In the genomic region with DNA sequence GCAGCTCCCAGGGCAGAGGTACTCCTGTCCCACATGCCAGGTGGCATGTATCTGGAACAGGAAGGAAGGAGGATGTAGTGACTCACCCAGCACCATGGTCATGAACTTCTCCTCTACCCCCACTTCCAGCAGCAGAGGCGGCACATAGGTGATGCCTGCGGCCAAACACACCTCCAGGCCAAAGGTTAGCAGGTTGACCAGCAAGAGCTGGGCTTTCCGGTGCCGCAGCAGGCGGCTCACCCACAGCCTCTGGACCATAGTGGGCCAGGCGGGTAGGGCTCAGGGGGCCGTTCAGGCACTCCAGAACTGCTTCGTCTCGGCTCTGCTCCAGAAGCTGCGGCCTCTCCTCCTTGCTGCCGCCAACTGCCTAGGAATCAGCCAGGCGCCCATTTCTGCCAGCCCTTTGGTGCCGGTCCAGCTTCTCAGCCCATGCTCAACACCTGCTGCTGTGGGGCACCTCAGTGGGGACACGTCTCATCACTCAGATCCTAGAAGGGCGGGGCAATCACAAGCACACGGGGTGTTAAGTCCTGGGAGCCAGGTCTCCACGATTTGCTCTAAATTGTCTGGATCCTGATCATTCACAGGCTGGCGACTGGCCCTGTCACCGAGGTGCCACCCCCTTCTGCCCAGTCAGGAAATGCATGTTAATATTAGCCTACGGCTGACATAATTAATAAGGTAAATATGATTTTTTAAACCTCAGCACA, we compare ENCODE assay signal across 1 cellular context.
TF ChIP-seq lines count a peak whose summit lies in the region.

No MANE protein-coding gene starts in this region.

TF ChIP-seq in HepG2, 621 proteins besides CTCF, POLR2A, EP300 and RAD21 (continued from another document):
- TF ChIP-seq, protein P1, sequence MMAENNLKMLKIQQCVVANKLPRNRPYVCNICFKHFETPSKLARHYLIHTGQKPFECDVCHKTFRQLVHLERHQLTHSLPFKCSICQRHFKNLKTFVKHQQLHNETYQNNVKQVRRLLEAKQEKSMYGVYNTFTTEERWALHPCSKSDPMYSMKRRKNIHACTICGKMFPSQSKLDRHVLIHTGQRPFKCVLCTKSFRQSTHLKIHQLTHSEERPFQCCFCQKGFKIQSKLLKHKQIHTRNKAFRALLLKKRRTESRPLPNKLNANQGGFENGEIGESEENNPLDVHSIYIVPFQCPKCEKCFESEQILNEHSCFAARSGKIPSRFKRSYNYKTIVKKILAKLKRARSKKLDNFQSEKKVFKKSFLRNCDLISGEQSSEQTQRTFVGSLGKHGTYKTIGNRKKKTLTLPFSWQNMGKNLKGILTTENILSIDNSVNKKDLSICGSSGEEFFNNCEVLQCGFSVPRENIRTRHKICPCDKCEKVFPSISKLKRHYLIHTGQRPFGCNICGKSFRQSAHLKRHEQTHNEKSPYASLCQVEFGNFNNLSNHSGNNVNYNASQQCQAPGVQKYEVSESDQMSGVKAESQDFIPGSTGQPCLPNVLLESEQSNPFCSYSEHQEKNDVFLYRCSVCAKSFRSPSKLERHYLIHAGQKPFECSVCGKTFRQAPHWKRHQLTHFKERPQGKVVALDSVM (CRISPR knock-in tag; IDR thresholded peaks at IDR 0.05) = no peak
- TF ChIP-seq NFRKB (IDR thresholded peaks at IDR 0.05) = no peak
- TF ChIP-seq HDAC2 (CRISPR knock-in tag; IDR thresholded peaks at IDR 0.05) = peak; percentile 37; the same call in 1 of the 2 replicates
- TF ChIP-seq HNRNPL (IDR thresholded peaks at IDR 0.05; ENCODE audit: low read depth, low read length) = peak; percentile 82
- TF ChIP-seq ZNF562 (CRISPR knock-in tag; IDR thresholded peaks at IDR 0.05; ENCODE audit: borderline replicate concordance) = no peak
- TF ChIP-seq, protein P2, sequence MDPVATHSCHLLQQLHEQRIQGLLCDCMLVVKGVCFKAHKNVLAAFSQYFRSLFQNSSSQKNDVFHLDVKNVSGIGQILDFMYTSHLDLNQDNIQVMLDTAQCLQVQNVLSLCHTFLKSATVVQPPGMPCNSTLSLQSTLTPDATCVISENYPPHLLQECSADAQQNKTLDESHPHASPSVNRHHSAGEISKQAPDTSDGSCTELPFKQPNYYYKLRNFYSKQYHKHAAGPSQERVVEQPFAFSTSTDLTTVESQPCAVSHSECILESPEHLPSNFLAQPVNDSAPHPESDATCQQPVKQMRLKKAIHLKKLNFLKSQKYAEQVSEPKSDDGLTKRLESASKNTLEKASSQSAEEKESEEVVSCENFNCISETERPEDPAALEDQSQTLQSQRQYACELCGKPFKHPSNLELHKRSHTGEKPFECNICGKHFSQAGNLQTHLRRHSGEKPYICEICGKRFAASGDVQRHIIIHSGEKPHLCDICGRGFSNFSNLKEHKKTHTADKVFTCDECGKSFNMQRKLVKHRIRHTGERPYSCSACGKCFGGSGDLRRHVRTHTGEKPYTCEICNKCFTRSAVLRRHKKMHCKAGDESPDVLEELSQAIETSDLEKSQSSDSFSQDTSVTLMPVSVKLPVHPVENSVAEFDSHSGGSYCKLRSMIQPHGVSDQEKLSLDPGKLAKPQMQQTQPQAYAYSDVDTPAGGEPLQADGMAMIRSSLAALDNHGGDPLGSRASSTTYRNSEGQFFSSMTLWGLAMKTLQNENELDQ (CRISPR knock-in tag; IDR thresholded peaks at IDR 0.05; ENCODE audit: borderline replicate concordance) = no peak
- TF ChIP-seq POLR2AphosphoS2 (IDR thresholded peaks at IDR 0.05; ENCODE audit: low read depth, low read length) = no peak
- no peak for TF ChIP-seq SP140L (CRISPR knock-in tag; IDR thresholded peaks at IDR 0.05; ENCODE audit: borderline replicate concordance)
- peak; percentile 91; the same call in 1 of the 2 replicates for TF ChIP-seq RXRA (CRISPR knock-in tag; IDR thresholded peaks at IDR 0.05)
- TF ChIP-seq ZNF709 (CRISPR knock-in tag; IDR thresholded peaks at IDR 0.05) = no peak
- TF ChIP-seq, protein P3, sequence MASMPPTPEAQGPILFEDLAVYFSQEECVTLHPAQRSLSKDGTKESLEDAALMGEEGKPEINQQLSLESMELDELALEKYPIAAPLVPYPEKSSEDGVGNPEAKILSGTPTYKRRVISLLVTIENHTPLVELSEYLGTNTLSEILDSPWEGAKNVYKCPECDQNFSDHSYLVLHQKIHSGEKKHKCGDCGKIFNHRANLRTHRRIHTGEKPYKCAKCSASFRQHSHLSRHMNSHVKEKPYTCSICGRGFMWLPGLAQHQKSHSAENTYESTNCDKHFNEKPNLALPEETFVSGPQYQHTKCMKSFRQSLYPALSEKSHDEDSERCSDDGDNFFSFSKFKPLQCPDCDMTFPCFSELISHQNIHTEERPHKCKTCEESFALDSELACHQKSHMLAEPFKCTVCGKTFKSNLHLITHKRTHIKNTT (CRISPR knock-in tag; IDR thresholded peaks at IDR 0.05) = no peak
- no peak for TF ChIP-seq ZNF138 (CRISPR knock-in tag; IDR thresholded peaks at IDR 0.05; ENCODE audit: low read depth)
- peak; percentile 91 for TF ChIP-seq RXRB (CRISPR knock-in tag; IDR thresholded peaks at IDR 0.05; ENCODE audit: borderline replicate concordance)
- TF ChIP-seq, protein P4, sequence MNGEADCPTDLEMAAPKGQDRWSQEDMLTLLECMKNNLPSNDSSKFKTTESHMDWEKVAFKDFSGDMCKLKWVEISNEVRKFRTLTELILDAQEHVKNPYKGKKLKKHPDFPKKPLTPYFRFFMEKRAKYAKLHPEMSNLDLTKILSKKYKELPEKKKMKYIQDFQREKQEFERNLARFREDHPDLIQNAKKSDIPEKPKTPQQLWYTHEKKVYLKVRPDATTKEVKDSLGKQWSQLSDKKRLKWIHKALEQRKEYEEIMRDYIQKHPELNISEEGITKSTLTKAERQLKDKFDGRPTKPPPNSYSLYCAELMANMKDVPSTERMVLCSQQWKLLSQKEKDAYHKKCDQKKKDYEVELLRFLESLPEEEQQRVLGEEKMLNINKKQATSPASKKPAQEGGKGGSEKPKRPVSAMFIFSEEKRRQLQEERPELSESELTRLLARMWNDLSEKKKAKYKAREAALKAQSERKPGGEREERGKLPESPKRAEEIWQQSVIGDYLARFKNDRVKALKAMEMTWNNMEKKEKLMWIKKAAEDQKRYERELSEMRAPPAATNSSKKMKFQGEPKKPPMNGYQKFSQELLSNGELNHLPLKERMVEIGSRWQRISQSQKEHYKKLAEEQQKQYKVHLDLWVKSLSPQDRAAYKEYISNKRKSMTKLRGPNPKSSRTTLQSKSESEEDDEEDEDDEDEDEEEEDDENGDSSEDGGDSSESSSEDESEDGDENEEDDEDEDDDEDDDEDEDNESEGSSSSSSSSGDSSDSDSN (CRISPR knock-in tag; IDR thresholded peaks at IDR 0.05) = peak; percentile 54
- TF ChIP-seq ZNF550 (CRISPR knock-in tag; IDR thresholded peaks at IDR 0.05; ENCODE audit: borderline replicate concordance) = no peak
- TF ChIP-seq PHF8 (CRISPR knock-in tag; IDR thresholded peaks at IDR 0.05) = no peak
- TF ChIP-seq, protein P5, sequence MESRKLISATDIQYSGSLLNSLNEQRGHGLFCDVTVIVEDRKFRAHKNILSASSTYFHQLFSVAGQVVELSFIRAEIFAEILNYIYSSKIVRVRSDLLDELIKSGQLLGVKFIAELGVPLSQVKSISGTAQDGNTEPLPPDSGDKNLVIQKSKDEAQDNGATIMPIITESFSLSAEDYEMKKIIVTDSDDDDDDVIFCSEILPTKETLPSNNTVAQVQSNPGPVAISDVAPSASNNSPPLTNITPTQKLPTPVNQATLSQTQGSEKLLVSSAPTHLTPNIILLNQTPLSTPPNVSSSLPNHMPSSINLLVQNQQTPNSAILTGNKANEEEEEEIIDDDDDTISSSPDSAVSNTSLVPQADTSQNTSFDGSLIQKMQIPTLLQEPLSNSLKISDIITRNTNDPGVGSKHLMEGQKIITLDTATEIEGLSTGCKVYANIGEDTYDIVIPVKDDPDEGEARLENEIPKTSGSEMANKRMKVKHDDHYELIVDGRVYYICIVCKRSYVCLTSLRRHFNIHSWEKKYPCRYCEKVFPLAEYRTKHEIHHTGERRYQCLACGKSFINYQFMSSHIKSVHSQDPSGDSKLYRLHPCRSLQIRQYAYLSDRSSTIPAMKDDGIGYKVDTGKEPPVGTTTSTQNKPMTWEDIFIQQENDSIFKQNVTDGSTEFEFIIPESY (CRISPR knock-in tag; IDR thresholded peaks at IDR 0.05) = no peak
- TF ChIP-seq, protein P6, sequence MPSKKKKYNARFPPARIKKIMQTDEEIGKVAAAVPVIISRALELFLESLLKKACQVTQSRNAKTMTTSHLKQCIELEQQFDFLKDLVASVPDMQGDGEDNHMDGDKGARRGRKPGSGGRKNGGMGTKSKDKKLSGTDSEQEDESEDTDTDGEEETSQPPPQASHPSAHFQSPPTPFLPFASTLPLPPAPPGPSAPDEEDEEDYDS (CRISPR knock-in tag; IDR thresholded peaks at IDR 0.05) = no peak
- TF ChIP-seq, protein P7, sequence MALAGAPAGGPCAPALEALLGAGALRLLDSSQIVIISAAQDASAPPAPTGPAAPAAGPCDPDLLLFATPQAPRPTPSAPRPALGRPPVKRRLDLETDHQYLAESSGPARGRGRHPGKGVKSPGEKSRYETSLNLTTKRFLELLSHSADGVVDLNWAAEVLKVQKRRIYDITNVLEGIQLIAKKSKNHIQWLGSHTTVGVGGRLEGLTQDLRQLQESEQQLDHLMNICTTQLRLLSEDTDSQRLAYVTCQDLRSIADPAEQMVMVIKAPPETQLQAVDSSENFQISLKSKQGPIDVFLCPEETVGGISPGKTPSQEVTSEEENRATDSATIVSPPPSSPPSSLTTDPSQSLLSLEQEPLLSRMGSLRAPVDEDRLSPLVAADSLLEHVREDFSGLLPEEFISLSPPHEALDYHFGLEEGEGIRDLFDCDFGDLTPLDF (CRISPR knock-in tag; IDR thresholded peaks at IDR 0.05) = no peak
- TF ChIP-seq, protein P8, sequence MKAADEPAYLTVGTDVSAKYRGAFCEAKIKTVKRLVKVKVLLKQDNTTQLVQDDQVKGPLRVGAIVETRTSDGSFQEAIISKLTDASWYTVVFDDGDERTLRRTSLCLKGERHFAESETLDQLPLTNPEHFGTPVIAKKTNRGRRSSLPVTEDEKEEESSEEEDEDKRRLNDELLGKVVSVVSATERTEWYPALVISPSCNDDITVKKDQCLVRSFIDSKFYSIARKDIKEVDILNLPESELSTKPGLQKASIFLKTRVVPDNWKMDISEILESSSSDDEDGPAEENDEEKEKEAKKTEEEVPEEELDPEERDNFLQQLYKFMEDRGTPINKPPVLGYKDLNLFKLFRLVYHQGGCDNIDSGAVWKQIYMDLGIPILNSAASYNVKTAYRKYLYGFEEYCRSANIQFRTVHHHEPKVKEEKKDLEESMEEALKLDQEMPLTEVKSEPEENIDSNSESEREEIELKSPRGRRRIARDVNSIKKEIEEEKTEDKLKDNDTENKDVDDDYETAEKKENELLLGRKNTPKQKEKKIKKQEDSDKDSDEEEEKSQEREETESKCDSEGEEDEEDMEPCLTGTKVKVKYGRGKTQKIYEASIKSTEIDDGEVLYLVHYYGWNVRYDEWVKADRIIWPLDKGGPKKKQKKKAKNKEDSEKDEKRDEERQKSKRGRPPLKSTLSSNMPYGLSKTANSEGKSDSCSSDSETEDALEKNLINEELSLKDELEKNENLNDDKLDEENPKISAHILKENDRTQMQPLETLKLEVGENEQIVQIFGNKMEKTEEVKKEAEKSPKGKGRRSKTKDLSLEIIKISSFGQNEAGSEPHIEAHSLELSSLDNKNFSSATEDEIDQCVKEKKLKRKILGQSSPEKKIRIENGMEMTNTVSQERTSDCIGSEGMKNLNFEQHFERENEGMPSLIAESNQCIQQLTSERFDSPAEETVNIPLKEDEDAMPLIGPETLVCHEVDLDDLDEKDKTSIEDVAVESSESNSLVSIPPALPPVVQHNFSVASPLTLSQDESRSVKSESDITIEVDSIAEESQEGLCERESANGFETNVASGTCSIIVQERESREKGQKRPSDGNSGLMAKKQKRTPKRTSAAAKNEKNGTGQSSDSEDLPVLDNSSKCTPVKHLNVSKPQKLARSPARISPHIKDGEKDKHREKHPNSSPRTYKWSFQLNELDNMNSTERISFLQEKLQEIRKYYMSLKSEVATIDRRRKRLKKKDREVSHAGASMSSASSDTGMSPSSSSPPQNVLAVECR (CRISPR knock-in tag; IDR thresholded peaks at IDR 0.05; ENCODE audit: borderline replicate concordance) = 0 out of 2 replicates have a peak, but pooled peaks have one; percentile 40
- no peak for TF ChIP-seq NFIB (CRISPR knock-in tag; IDR thresholded peaks at IDR 0.05; ENCODE audit: borderline replicate concordance)
- TF ChIP-seq ZNF737 (CRISPR knock-in tag; IDR thresholded peaks at IDR 0.05; ENCODE audit: borderline replicate concordance) = no peak
- TF ChIP-seq ONECUT2 (CRISPR knock-in tag; IDR thresholded peaks at IDR 0.05) = no peak
- TF ChIP-seq, protein P9, sequence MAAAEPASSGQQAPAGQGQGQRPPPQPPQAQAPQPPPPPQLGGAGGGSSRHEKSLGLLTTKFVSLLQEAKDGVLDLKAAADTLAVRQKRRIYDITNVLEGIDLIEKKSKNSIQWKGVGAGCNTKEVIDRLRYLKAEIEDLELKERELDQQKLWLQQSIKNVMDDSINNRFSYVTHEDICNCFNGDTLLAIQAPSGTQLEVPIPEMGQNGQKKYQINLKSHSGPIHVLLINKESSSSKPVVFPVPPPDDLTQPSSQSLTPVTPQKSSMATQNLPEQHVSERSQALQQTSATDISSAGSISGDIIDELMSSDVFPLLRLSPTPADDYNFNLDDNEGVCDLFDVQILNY (CRISPR knock-in tag; conservative IDR thresholded peaks at IDR 0.05) = no peak
